In genomic region chr10:112969542-112969941, GRCh38 we compare ENCODE assay signal across 19 cellular contexts. TPM values are rescaled to one million over a fixed set of nuclear protein-coding genes. Genes with fewer than 3 reads are reported as not detected.
DNase-seq lines count a peak whose midpoint lies in the region; TF ChIP-seq lines count a peak whose summit lies in the region.
"Had no signal": no experiment of that assay in that cellular context is flagged by ENCODE, and none has a peak within 500 bp of the region (broad histone marks: within the 10 kb centered on the region; RNA-seq: fewer than 3 reads in every experiment).

No MANE protein-coding gene starts in this region.

- no peaks in the 10 kb centered on the region for H3K27me3 ChIP-seq in endodermal cell (ENCODE audit: control insufficient read depth, insufficient read depth, low read length, poor library complexity, severe bottlenecking)
- H3K27me3 ChIP-seq in mesenchymal stem cell (ENCODE audit: control insufficient read depth in 1 of 2, insufficient read depth in 1 of 2, low read length in 2 of 2) = no peaks in the 10 kb centered on the region
- no peaks in the 10 kb centered on the region for H3K27me3 ChIP-seq in SK-N-SH (ENCODE audit: insufficient read depth)
- H3K27me3 ChIP-seq: SJCRH30 had no signal

- no peak for TF ChIP-seq RAD21 in SK-N-SH (IDR thresholded peaks at IDR 0.05; ENCODE audit: low read length)

- H3K14ac ChIP-seq in mesenchymal stem cell (ENCODE audit: low read length in 2 of 2) = no peak overlapping the region

- no peak overlapping the region for H3K23ac ChIP-seq in mesenchymal stem cell (ENCODE audit: low read length in 2 of 2)

- H4K91ac ChIP-seq in mesenchymal stem cell (ENCODE audit: low read length) = no peak overlapping the region

- H3K36me3 ChIP-seq in endodermal cell (ENCODE audit: control insufficient read depth, insufficient read depth, low read length) (peaks cover 78% of the 10 kb centered on the region), mesenchymal stem cell (ENCODE audit: control insufficient read depth in 1 of 2, insufficient read depth in 2 of 2, low read depth in 1 of 2, low read length in 2 of 2) (peaks cover 17 to 35% of the 10 kb centered on the region in 2 experiments), SK-N-SH (replicated peaks in 1 of 2; ENCODE audit: control insufficient read depth in 1 of 2, insufficient read depth in 2 of 2, low read length in 1 of 2) (peaks cover 0 to 31% of the 10 kb centered on the region in 2 experiments)

- no peak overlapping the region for H2BK120ac ChIP-seq in mesenchymal stem cell (ENCODE audit: low read depth, low read length)

- H3K4me1 Mint-ChIP-seq in endodermal cell = peaks cover 22% of the 10 kb centered on the region
- H3K4me1 Mint-ChIP-seq in activated naive CD4-positive, alpha-beta T cell treated with anti-CD3 and anti-CD28 coated beads, Interleukin-2, amount 10 ng/mL, durations not matched to agents 7 days and 5 days = no peaks in the 10 kb centered on the region
- H3K4me1 Mint-ChIP-seq: CD4-positive, alpha-beta memory T cell had no signal

- no peak overlapping the region for H2BK5ac ChIP-seq in mesenchymal stem cell (ENCODE audit: low read depth, low read length, poor library complexity, severe bottlenecking)

- H3K27me3 Mint-ChIP-seq in endodermal cell (ENCODE audit: insufficient read depth) = no peaks in the 10 kb centered on the region
- H3K27me3 Mint-ChIP-seq in activated naive CD4-positive, alpha-beta T cell treated with anti-CD3 and anti-CD28 coated beads, Interleukin-2, amount 10 ng/mL, durations not matched to agents 7 days and 5 days = peaks cover 53% of the 10 kb centered on the region
- H3K27me3 Mint-ChIP-seq: CD4-positive, alpha-beta memory T cell had no signal

- H3K79me2 ChIP-seq in SK-N-SH (ENCODE audit: insufficient read depth) = peaks cover 77% of the 10 kb centered on the region

- H3K9ac ChIP-seq in endodermal cell (ENCODE audit: extremely low read depth, low read length, poor library complexity, severe bottlenecking) (no peak overlapping the region), mesenchymal stem cell (ENCODE audit: low read length) (no peak overlapping the region), SK-N-SH (no peak overlapping the region)

- H3K27ac ChIP-seq in endodermal cell (ENCODE audit: low read depth, low read length) = no peak overlapping the region
- peak overlapping the region; percentile 33 for H3K27ac ChIP-seq in mesenchymal stem cell (ENCODE audit: low read length, poor library complexity, severe bottlenecking)
- no peak overlapping the region for H3K27ac ChIP-seq in SK-N-SH (ENCODE audit: low read depth in 2 of 2, low read length in 1 of 2)
- H3K27ac ChIP-seq: HL-60, SJCRH30 had no signal

- H3K4me3 ChIP-seq in endodermal cell (ENCODE audit: low read length) (no peak overlapping the region), mesenchymal stem cell (ENCODE audit: insufficient read depth in 1 of 2, low read depth in 1 of 2, low read length in 2 of 2) (no peak overlapping the region), SK-N-SH (ENCODE audit: low read depth in 2 of 2, low read length in 1 of 2) (no peak overlapping the region)
- H3K4me3 ChIP-seq: K562, SJCRH30 had no signal

- TF ChIP-seq CTCF in endodermal cell (conservative IDR thresholded peaks at IDR 0.05) (no peak), SK-N-SH (IDR thresholded peaks at IDR 0.05) (no peak)

- no peak overlapping the region for H3K18ac ChIP-seq in mesenchymal stem cell (ENCODE audit: low read depth in 1 of 2, low read length in 2 of 2)

- peaks cover 80% of the 10 kb centered on the region for H3K36me3 Mint-ChIP-seq in endodermal cell (ENCODE audit: low read depth)
- no peaks in the 10 kb centered on the region for H3K36me3 Mint-ChIP-seq in activated naive CD4-positive, alpha-beta T cell treated with anti-CD3 and anti-CD28 coated beads, Interleukin-2, amount 10 ng/mL, durations not matched to agents 7 days and 5 days

- H3K9me2 ChIP-seq in SK-N-SH = no peaks in the 10 kb centered on the region

- no peak overlapping the region for H3K4ac ChIP-seq in mesenchymal stem cell (ENCODE audit: low read depth in 1 of 2, low read length in 2 of 2)

- H2AK5ac ChIP-seq in mesenchymal stem cell (ENCODE audit: low read length, severe bottlenecking) = no peak overlapping the region

- CTCF ChIA-PET in SK-N-SH (lab: Yijun Ruan, JAX) = no interaction called here
- CTCF ChIA-PET in activated naive CD4-positive, alpha-beta T cell treated with anti-CD3 and anti-CD28 coated beads, Interleukin-2, amount 10 ng/mL, durations not matched to agents 7 days and 5 days (lab: Charles Lee) = no interaction called here

- no peak overlapping the region for H2BK12ac ChIP-seq in mesenchymal stem cell (ENCODE audit: low read length in 2 of 2)

- POLR2A ChIA-PET in SK-N-SH (lab: Yijun Ruan, JAX) = no interaction called here

- H3K9me3 ChIP-seq in endodermal cell (ENCODE audit: control insufficient read depth, low read length) (no peaks in the 10 kb centered on the region), mesenchymal stem cell (ENCODE audit: control insufficient read depth, low read length) (no peaks in the 10 kb centered on the region), SK-N-SH (no peaks in the 10 kb centered on the region)
- H3K9me3 ChIP-seq: SJCRH30 had no signal

- H3K4me1 ChIP-seq in endodermal cell (ENCODE audit: control insufficient read depth, insufficient read depth, low read length) = no peaks in the 10 kb centered on the region
- H3K4me1 ChIP-seq in mesenchymal stem cell (ENCODE audit: control insufficient read depth, insufficient read depth, low read depth, low read length) = peaks cover 13% of the 10 kb centered on the region
- H3K4me1 ChIP-seq in SK-N-SH (ENCODE audit: control insufficient read depth in 1 of 2, insufficient read depth in 2 of 2, low read depth in 1 of 2, low read length in 1 of 2) = peaks cover 12 to 16% of the 10 kb centered on the region in 2 experiments; a peak in 3 of 4 replicates

- H3K4me2 ChIP-seq in mesenchymal stem cell (ENCODE audit: low read length, poor library complexity, severe bottlenecking) (no peak overlapping the region), SK-N-SH (no peak overlapping the region)

- no peak overlapping the region for H4K8ac ChIP-seq in mesenchymal stem cell (ENCODE audit: low read length)

- WGBS in endodermal cell (ENCODE audit: insufficient coverage in 1 of 2, insufficient read length in 1 of 2), 2 experiments = 86 to 100% methylated on average over 2 of the region's 2 CpGs
- 79% methylated on average over 2 of the region's 2 CpGs for WGBS in mesenchymal stem cell
- WGBS in SK-N-SH (ENCODE audit: low lambda C conversion rate) = 100% methylated on average over 1 of the region's 2 CpGs

- peaks cover 20% of the 10 kb centered on the region for H3F3A ChIP-seq in SK-N-SH (replicated peaks; ENCODE audit: insufficient read depth)

- H2AFZ ChIP-seq in mesenchymal stem cell (ENCODE audit: low read depth, low read length) (no peak overlapping the region), SK-N-SH (ENCODE audit: low read depth) (no peak overlapping the region)

- H3K79me1 ChIP-seq in mesenchymal stem cell (replicated peaks; ENCODE audit: low read length, poor library complexity, severe bottlenecking) = peaks cover 4% of the 10 kb centered on the region

- no peak overlapping the region for H2BK15ac ChIP-seq in mesenchymal stem cell (ENCODE audit: low read depth, poor library complexity, severe bottlenecking)

- H3K4me3 Mint-ChIP-seq in endodermal cell = no peak overlapping the region
- H3K4me3 Mint-ChIP-seq in activated naive CD4-positive, alpha-beta T cell treated with anti-CD3 and anti-CD28 coated beads, Interleukin-2, amount 10 ng/mL, durations not matched to agents 7 days and 5 days = no peak overlapping the region
- H3K4me3 Mint-ChIP-seq: CD4-positive, alpha-beta memory T cell had no signal

- TF ChIP-seq EP300 in SK-N-SH (IDR thresholded peaks at IDR 0.05; ENCODE audit: borderline replicate concordance in 1 of 2, low read depth in 1 of 2, low read length in 1 of 2) = no peak

- H4K20me1 ChIP-seq in SK-N-SH (ENCODE audit: insufficient read depth) = peaks cover 6% of the 10 kb centered on the region; the same call in 1 of the 2 replicates

- H3K27ac Mint-ChIP-seq in endodermal cell = peak overlapping the region; percentile 16
- no peak overlapping the region for H3K27ac Mint-ChIP-seq in activated naive CD4-positive, alpha-beta T cell treated with anti-CD3 and anti-CD28 coated beads, Interleukin-2, amount 10 ng/mL, durations not matched to agents 7 days and 5 days

- no peaks in the 10 kb centered on the region for H3K9me3 Mint-ChIP-seq in endodermal cell
- H3K9me3 Mint-ChIP-seq in activated naive CD4-positive, alpha-beta T cell treated with anti-CD3 and anti-CD28 coated beads, Interleukin-2, amount 10 ng/mL, durations not matched to agents 7 days and 5 days = no peaks in the 10 kb centered on the region
- H3K9me3 Mint-ChIP-seq: CD4-positive, alpha-beta memory T cell had no signal

- peak; percentile 41 for DNase-seq in activated CD8-positive, alpha-beta memory T cell treated with anti-CD3 and anti-CD28 coated beads for 24 hours
- DNase-seq in activated CD8-positive, alpha-beta memory T cell treated with anti-CD3 and anti-CD28 coated beads, Interleukin-2, amount 50 U/mL, for 48 hours = no peak
- DNase-seq in endodermal cell (peak; percentile 55), mesenchymal stem cell (no peak), GM03348 (ENCODE audit: low spot score) (no peak), SK-N-SH (no peak), GM19240 (ENCODE audit: insufficient read length, low spot score) (no peak)
- no peak for DNase-seq in activated naive CD4-positive, alpha-beta T cell treated with anti-CD3 and anti-CD28 coated beads, Interleukin-2, amount 10 ng/mL, durations not matched to agents 7 days and 5 days
- DNase-seq: 8988T; CD4-positive, alpha-beta memory T cell; DND-41; GDM1; GOT3; MV-4-11; NCI-H69; SJCRH30; SW 1271 had no signal

TF ChIP-seq in SK-N-SH, 30 proteins besides CTCF, POLR2A, EP300 and RAD21:
- no peak for TF ChIP-seq TEAD4 (IDR thresholded peaks at IDR 0.05; ENCODE audit: borderline replicate concordance, insufficient read depth)
TF ChIP-seq in SK-N-SH: peak in this region for 0.

RNA-seq across cellular contexts. Expression of gene TCF7L2, which starts 19.5 kb away (rescaled TPM):
- 100 to 1,000 TPM in 1 of 2 donors, 10 to 100 TPM in 1; 73.2 to 105 TPM for total RNA-seq in endodermal cell
- 29.9 TPM for polyA plus RNA-seq in endodermal cell (2013, experiment 1 of 2)
- 29.0 TPM for polyA plus RNA-seq in endodermal cell (2013, experiment 2 of 2)
- 35.0 TPM for polyA plus RNA-seq in mesenchymal stem cell (2013, experiment 1 of 2)
- 36.7 TPM for polyA plus RNA-seq in mesenchymal stem cell (2013, experiment 2 of 2)
- 5.8 and 10.2 TPM in 2 replicates for polyA plus RNA-seq in SK-N-SH (2012; rRNA removed)
- 6.9 and 8.6 TPM in 2 replicates for polyA plus RNA-seq in SK-N-SH (2012; cell fraction: cytosol; rRNA removed)
- 20.2 and 22.4 TPM in 2 replicates for polyA plus RNA-seq in SK-N-SH (2012; cell fraction: nucleus; rRNA removed)

Comparison
In these comparisons a context has a peak if more than half of its experiments do, and no peak if none do; other contexts are left out.
1. DNase-seq: peak in activated CD8-positive, alpha-beta memory T cell treated with anti-CD3 and anti-CD28 coated beads for 24 hours (single experiment) and endodermal cell (single experiment); none in activated CD8-positive, alpha-beta memory T cell treated with anti-CD3 and anti-CD28 coated beads, Interleukin-2, amount 50 U/mL, for 48 hours (single experiment), mesenchymal stem cell (single experiment), GM03348 (single experiment), SK-N-SH (single experiment), GM19240 (single experiment) and activated naive CD4-positive, alpha-beta T cell treated with anti-CD3 and anti-CD28 coated beads, Interleukin-2, amount 10 ng/mL, durations not matched to agents 7 days and 5 days (single experiment).